29 cellular contexts compared by ENCODE assay signal in genomic region chr1:235266967-235267366, GRCh38.
"Had no signal": no experiment of that assay in that cellular context is flagged by ENCODE, and none has a peak within 500 bp of the region (broad histone marks: within the 10 kb centered on the region; RNA-seq: fewer than 3 reads in every experiment).

No MANE protein-coding gene starts in this region.

- H3K36me3 ChIP-seq: colonic mucosa, esophagus muscularis mucosa, gastroesophageal sphincter, heart left ventricle, ovary, spleen, thyroid gland had no signal

- H3K4me2 ChIP-seq: hepatocyte had no signal

- ATAC-seq: foreskin keratinocyte; gastroesophageal sphincter; heart left ventricle; left lobe of liver; mucosa of descending colon; psoas muscle; right cardiac atrium; stimulated activated naive CD8-positive, alpha-beta T cell treated with anti-CD3 and anti-CD28 coated beads, Interleukin-15, amount 100 ng/mL, for 72 hours had no signal

- H3K36me3 Mint-ChIP-seq: mesothelial cell of epicardium, naive B cell had no signal

- H3K4me3 Mint-ChIP-seq: dendritic cell treated with granulocyte-macrophage colony-stimulating factor and Interleukin-4, amounts not matched to agents 40 ng/mL and 50 ng/mL, for 4 days; endodermal cell; mesothelial cell of epicardium; nephron progenitor cell; stimulated activated naive CD8-positive, alpha-beta T cell treated with anti-CD3 and anti-CD28 coated beads, Interleukin-15, amount 100 ng/mL, for 72 hours; type B pancreatic cell had no signal

- H3K9me3 Mint-ChIP-seq: dendritic cell treated with granulocyte-macrophage colony-stimulating factor and Interleukin-4, amounts not matched to agents 40 ng/mL and 50 ng/mL, for 4 days; endodermal cell; naive B cell; stimulated activated naive CD8-positive, alpha-beta T cell treated with anti-CD3 and anti-CD28 coated beads, Interleukin-15, amount 100 ng/mL, for 72 hours had no signal

- H2AFZ ChIP-seq: hepatocyte had no signal

- H3K27ac Mint-ChIP-seq: dendritic cell treated with granulocyte-macrophage colony-stimulating factor and Interleukin-4, amounts not matched to agents 40 ng/mL and 50 ng/mL, for 4 days; endodermal cell; nephron progenitor cell; stimulated activated naive CD8-positive, alpha-beta T cell treated with anti-CD3 and anti-CD28 coated beads, Interleukin-15, amount 100 ng/mL, for 72 hours; type B pancreatic cell had no signal

- H3K9me3 ChIP-seq: colonic mucosa, esophagus muscularis mucosa, gastroesophageal sphincter, heart left ventricle, mucosa of descending colon, ovary, psoas muscle, spleen, thyroid gland had no signal

- H3K27me3 Mint-ChIP-seq: dendritic cell treated with granulocyte-macrophage colony-stimulating factor and Interleukin-4, amounts not matched to agents 40 ng/mL and 50 ng/mL, for 4 days; naive B cell; stimulated activated naive CD8-positive, alpha-beta T cell treated with anti-CD3 and anti-CD28 coated beads, Interleukin-15, amount 100 ng/mL, for 72 hours; type B pancreatic cell had no signal

- H3K27me3 ChIP-seq: colonic mucosa, esophagus muscularis mucosa, foreskin keratinocyte, gastroesophageal sphincter, heart left ventricle, hepatocyte, ovary, spleen, thyroid gland had no signal

- H3K4me3 ChIP-seq: colonic mucosa, esophagus muscularis mucosa, gastroesophageal sphincter, heart left ventricle, hepatocyte, lung, mucosa of descending colon, ovary, psoas muscle, skin epidermis, spleen, thyroid gland had no signal

- DNase-seq: colonic mucosa; effector CD8-positive, alpha-beta T cell; endodermal cell; foreskin keratinocyte; heart left ventricle; kidney; mucosa of descending colon; naive B cell; nephron progenitor cell; occipital lobe; ovary; posterior cingulate gyrus; psoas muscle; right cardiac atrium; spleen; stimulated activated CD4-positive, alpha-beta T cell treated with anti-CD3 and anti-CD28 coated beads, Interleukin-4, amount 100 ng/mL, for 1 hour; stimulated activated CD8-positive, alpha-beta memory T cell treated with anti-CD3 and anti-CD28 coated beads, Interleukin-4, amount 100 ng/mL, for 48 hours; stimulated activated naive CD4-positive, alpha-beta T cell; stimulated activated naive CD8-positive, alpha-beta T cell treated with anti-CD3 and anti-CD28 coated beads, Interleukin-15, amount 100 ng/mL, for 72 hours; thyroid gland had no signal

- H3K4me1 Mint-ChIP-seq: nephron progenitor cell had no signal

- H3K27ac ChIP-seq: colonic mucosa, esophagus muscularis mucosa, foreskin keratinocyte, gastroesophageal sphincter, heart left ventricle, hepatocyte, ovary, psoas muscle, skin epidermis, spleen, thyroid gland had no signal

- FAIRE-seq: kidney had no signal

- H3K4me1 ChIP-seq: colonic mucosa had no signal
